In genomic region chr7:6162650-6163366, GRCh38 we compare ENCODE assay signal across 1 cellular context.
TF ChIP-seq lines count a peak whose summit lies in the region.

No MANE protein-coding gene starts in this region.

TF ChIP-seq in K562, 482 proteins besides CTCF, POLR2A, EP300 and RAD21:
- no peak for TF ChIP-seq DIDO1 (tag; IDR thresholded peaks at IDR 0.05; ENCODE audit: low read depth)
- TF ChIP-seq C11orf30 (IDR thresholded peaks at IDR 0.05; ENCODE audit: low read depth): no peak
- TF ChIP-seq ZZZ3 (IDR thresholded peaks at IDR 0.05): no peak
- TF ChIP-seq PCBP2 (IDR thresholded peaks at IDR 0.05; ENCODE audit: low read depth, low read length, poor library complexity, severe bottlenecking): no peak
- TF ChIP-seq POLR2G (IDR thresholded peaks at IDR 0.05; ENCODE audit: low read depth, low read length): peak; percentile 29; the same call in 1 of the 2 replicates
- no peak for TF ChIP-seq ZNF76 (CRISPR knock-in tag; IDR thresholded peaks at IDR 0.05; ENCODE audit: borderline replicate concordance)
- no peak for TF ChIP-seq SOX6 (IDR thresholded peaks at IDR 0.05)
